In genomic region chr7:94907026-94907419, GRCh38 we compare ENCODE assay signal across 10 cellular contexts. TPM values are rescaled to one million over a fixed set of nuclear protein-coding genes. Genes with fewer than 3 reads are reported as not detected.
DNase-seq lines count a peak whose midpoint lies in the region; ATAC-seq and TF ChIP-seq lines count a peak whose summit lies in the region.
"Had no signal": no experiment of that assay in that cellular context is flagged by ENCODE, and none has a peak within 500 bp of the region (broad histone marks: within the 10 kb centered on the region; RNA-seq: fewer than 3 reads in every experiment).

No MANE protein-coding gene starts in this region.

- H3K4me1 ChIP-seq in HUES64 (ENCODE audit: insufficient read depth, low read length), result peaks cover 34% of the 10 kb centered on the region

- peaks cover 8 to 16% of the 10 kb centered on the region in 2 donors for H3K4me1 Mint-ChIP-seq in stimulated activated naive B cell treated with anti-CD40 and anti-IgM and Interleukin-4, amounts not matched to agents 10 μg/mL and 1 μg/mL and 100 μg/mL, for 72 hours

- TF ChIP-seq POLR2A in lower leg skin (IDR thresholded peaks at IDR 0.05), result no peak

- peak overlapping the region; percentile 93 for H3K9ac ChIP-seq in HUES64 (ENCODE audit: low read depth, low read length)

- ATAC-seq in stimulated activated naive B cell treated with anti-CD40 and anti-IgM and Interleukin-4, amounts not matched to agents 10 μg/mL and 1 μg/mL and 100 μg/mL, for 72 hours (replicated peaks), result peak in 1 of 2 donors; percentile 11

- H3K9me3 Mint-ChIP-seq in stimulated activated naive B cell treated with anti-CD40 and anti-IgM and Interleukin-4, amounts not matched to agents 10 μg/mL and 1 μg/mL and 100 μg/mL, for 72 hours, result no peaks in the 10 kb centered on the region

- TF ChIP-seq CTCF in brain microvascular endothelial cell (IDR thresholded peaks at IDR 0.05; ENCODE audit: low read depth, low read length, missing control alignments) (no peak), lower leg skin (IDR thresholded peaks at IDR 0.05) (no peak)

- intact Hi-C loops in lower leg skin (cut with DNase I; ENCODE audit: low total_unique reads), result no loop called here

- H3K4me3 Mint-ChIP-seq in stimulated activated naive B cell treated with anti-CD40 and anti-IgM and Interleukin-4, amounts not matched to agents 10 μg/mL and 1 μg/mL and 100 μg/mL, for 72 hours, result peak overlapping the region; percentile 44 to 81

- H3K4me3 ChIP-seq in HUES64 (ENCODE audit: low read length) (peak overlapping the region; percentile 86), brain microvascular endothelial cell (ENCODE audit: low read depth, low read length) (peak overlapping the region; percentile 63), lower leg skin (ENCODE audit: low read depth, poor library complexity, severe bottlenecking) (peak overlapping the region; percentile 29)

- H3K27ac ChIP-seq in HUES64 (ENCODE audit: low read depth, low read length), result peak overlapping the region; percentile 81; the same call in 1 of the 2 replicates
- H3K27ac ChIP-seq in brain microvascular endothelial cell, result no peak overlapping the region

- in situ Hi-C loops in brain microvascular endothelial cell (cut with HindIII; ENCODE audit: low pct_ligation_motif_present, low sequenced_read_pairs), result no loop called here

- DNase-seq in brain microvascular endothelial cell (no peak), lower leg skin (ENCODE audit: low spot score in 2 of 2) (no peak), NCI-H2029 (lab: John Stamatoyannopoulos, UW) (no peak), activated T-cell treated with anti-CD3 and anti-CD28 coated beads for 4 hours (no peak), GDM1 (lab: John Stamatoyannopoulos, UW) (no peak), RKO (ENCODE audit: low spot score) (no peak)
- no peak for DNase-seq in stimulated activated naive B cell treated with anti-CD40 and anti-IgM and Interleukin-4, amounts not matched to agents 10 μg/mL and 1 μg/mL and 100 μg/mL, for 72 hours
- DNase-seq: activated effector memory CD4-positive, alpha-beta T cell treated with Interleukin-2 at 50 U/mL for 16 hours; stimulated activated CD4-positive, alpha-beta T cell treated with anti-CD3 and anti-CD28 coated beads, Interleukin-4, amount 100 ng/mL, for 24 hours had no signal

- H3K27ac Mint-ChIP-seq in stimulated activated naive B cell treated with anti-CD40 and anti-IgM and Interleukin-4, amounts not matched to agents 10 μg/mL and 1 μg/mL and 100 μg/mL, for 72 hours, result no peak overlapping the region

- H3K36me3 ChIP-seq in HUES64 (ENCODE audit: insufficient read depth, low read length), result no peaks in the 10 kb centered on the region
- H3K36me3 ChIP-seq in brain microvascular endothelial cell (replicated peaks), result no peaks in the 10 kb centered on the region

- H3K27me3 Mint-ChIP-seq in stimulated activated naive B cell treated with anti-CD40 and anti-IgM and Interleukin-4, amounts not matched to agents 10 μg/mL and 1 μg/mL and 100 μg/mL, for 72 hours, result peaks cover 18 to 30% of the 10 kb centered on the region in 2 donors

- H3K36me3 Mint-ChIP-seq in stimulated activated naive B cell treated with anti-CD40 and anti-IgM and Interleukin-4, amounts not matched to agents 10 μg/mL and 1 μg/mL and 100 μg/mL, for 72 hours, result no peaks in the 10 kb centered on the region

- H3K27me3 ChIP-seq in HUES64 (ENCODE audit: insufficient read depth, low read length) (no peaks in the 10 kb centered on the region), brain microvascular endothelial cell (replicated peaks) (no peaks in the 10 kb centered on the region)

- WGBS in HUES64, result 82% methylated on average over 5 of the region's 5 CpGs
- WGBS in lower leg skin, 2 donors, result 85 to 86% methylated on average over 5 of the region's 5 CpGs

- H3K9me3 ChIP-seq in HUES64 (ENCODE audit: insufficient read depth, low read depth, low read length), result no peaks in the 10 kb centered on the region

RNA-seq across cellular contexts. Expression of gene PPP1R9A, which starts 0.4 kb away (rescaled TPM):
- 4.8 TPM for polyA plus RNA-seq in HUES64 (2013, experiment 1 of 2)
- 5.1 TPM for polyA plus RNA-seq in HUES64 (2013, experiment 2 of 2)
- total RNA-seq in lower leg skin, result 1 to 10 TPM in 3 of 4 donors, under 1 TPM in 1; 0.51 to 2.7 (median 1.4) TPM

Comparison
In these comparisons a context has a peak if more than half of its experiments do, and no peak if none do; other contexts are left out.
1. H3K4me3 ChIP-seq: peak in every context shown above with its lines; median percentile 86 in HUES64; 63 in brain microvascular endothelial cell; 29 in lower leg skin.